ENCODE assay signal across 11 cellular contexts in the genomic region with DNA sequence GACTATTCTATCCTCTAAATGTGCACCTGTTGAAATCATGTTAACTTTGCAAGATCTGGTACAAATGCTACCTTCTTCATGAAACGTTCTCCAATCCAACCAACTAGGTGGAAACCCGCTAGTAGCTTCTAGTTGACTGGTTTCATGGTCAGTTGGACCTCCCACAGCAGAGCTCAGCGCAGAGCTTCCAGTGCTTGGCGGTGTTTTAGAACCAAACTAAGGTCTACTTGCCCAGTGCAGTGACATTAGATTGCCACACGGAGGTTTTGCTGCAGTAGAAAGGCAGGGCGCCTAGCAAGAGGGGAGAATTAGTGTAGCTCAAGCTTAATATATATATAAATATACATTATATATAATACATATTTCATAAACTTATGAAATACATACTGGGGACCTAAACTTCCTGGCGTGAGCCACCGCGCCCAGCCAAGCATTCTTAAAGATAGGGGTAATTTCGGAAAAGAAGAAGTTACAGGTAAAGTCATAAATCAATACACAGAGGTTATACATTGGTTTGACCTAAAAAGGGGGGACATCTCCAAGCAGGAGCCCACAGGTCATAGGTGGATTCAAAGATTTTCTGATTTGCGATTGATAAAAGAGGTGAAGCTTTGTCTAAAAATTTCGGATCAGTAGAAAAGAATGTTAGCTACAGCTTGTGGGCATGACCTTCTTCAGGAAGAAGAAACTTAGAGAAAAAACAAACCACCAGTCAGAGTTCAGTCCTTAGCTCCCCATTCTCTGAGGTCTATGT. TPM values are rescaled to one million over a fixed set of nuclear protein-coding genes. Genes with fewer than 3 reads are reported as not detected.
DNase-seq lines count a peak whose midpoint lies in the region; ATAC-seq and TF ChIP-seq lines count a peak whose summit lies in the region.
"Had no signal": no experiment of that assay in that cellular context is flagged by ENCODE, and none has a peak within 500 bp of the region (broad histone marks: within the 10 kb centered on the region; RNA-seq: fewer than 3 reads in every experiment).

No MANE protein-coding gene starts in this region.

- H3K4me2 ChIP-seq in OCI-LY3 (ENCODE audit: low read length) = peak overlapping the region; percentile 82

- H3K36me3 ChIP-seq in OCI-LY3 (replicated peaks; ENCODE audit: low read depth, low read length) (peaks cover 16% of the 10 kb centered on the region), stomach (no peaks in the 10 kb centered on the region)
- H3K36me3 ChIP-seq: left lung had no signal

- no peak for TF ChIP-seq POLR2A in stomach (IDR thresholded peaks at IDR 0.05)

- no peaks in the 10 kb centered on the region for H3K9me3 Mint-ChIP-seq in activated naive CD4-positive, alpha-beta T cell treated with anti-CD3 and anti-CD28 coated beads for 36 hours
- H3K9me3 Mint-ChIP-seq: central memory CD8-positive, alpha-beta T cell had no signal

- H3K79me2 ChIP-seq in OCI-LY3 (ENCODE audit: low read length) = peaks cover 28% of the 10 kb centered on the region

- ATAC-seq in HG02623 (IDR thresholded peaks at IDR 0.05; ENCODE audit: unreplicated experiment) = no peak
- ATAC-seq: left lung had no signal

- peaks cover 17% of the 10 kb centered on the region for H4K20me1 ChIP-seq in OCI-LY3 (ENCODE audit: insufficient read depth, low read length)

- H3K4me3 ChIP-seq in OCI-LY3 (ENCODE audit: low read length) (peak overlapping the region; percentile 87), stomach (no peak overlapping the region)

- H3K4me1 ChIP-seq in OCI-LY3 (ENCODE audit: low read length) = peaks cover 45% of the 10 kb centered on the region
- H3K4me1 ChIP-seq in stomach = peaks cover 18 to 30% (median 22%) of the 10 kb centered on the region in 4 donors

- H2AFZ ChIP-seq in OCI-LY3 (ENCODE audit: low read depth, low read length) = no peak overlapping the region

- H3K27me3 Mint-ChIP-seq in activated naive CD4-positive, alpha-beta T cell treated with anti-CD3 and anti-CD28 coated beads for 36 hours (ENCODE audit: low read depth) = no peaks in the 10 kb centered on the region
- H3K27me3 Mint-ChIP-seq: central memory CD8-positive, alpha-beta T cell had no signal

- H3K36me3 Mint-ChIP-seq in activated naive CD4-positive, alpha-beta T cell treated with anti-CD3 and anti-CD28 coated beads for 36 hours (ENCODE audit: low read depth) = peaks cover 7% of the 10 kb centered on the region

- H3K27me3 ChIP-seq in OCI-LY3 (ENCODE audit: low read depth, low read length) (no peaks in the 10 kb centered on the region), stomach (no peaks in the 10 kb centered on the region)
- H3K27me3 ChIP-seq: left lung had no signal

- no peak for TF ChIP-seq EP300 in stomach (IDR thresholded peaks at IDR 0.05)

- H3K9me3 ChIP-seq in OCI-LY3 (ENCODE audit: insufficient read depth, low read length) = no peaks in the 10 kb centered on the region
- H3K9me3 ChIP-seq in stomach = no peaks in the 10 kb centered on the region
- H3K9me3 ChIP-seq: left lung had no signal

- peak overlapping the region; percentile 15 for H3K4me3 Mint-ChIP-seq in activated naive CD4-positive, alpha-beta T cell treated with anti-CD3 and anti-CD28 coated beads for 36 hours

- 88 to 90% (median 89%) methylated on average over 12 of the region's 12 CpGs for WGBS in stomach, 5 donors

- intact Hi-C loops in activated naive CD4-positive, alpha-beta T cell treated with anti-CD3 and anti-CD28 coated beads for 36 hours (cut with micrococcal nuclease) = no loop called here
- intact Hi-C loops in stomach (cut with DNase I; ENCODE audit: low total_unique reads) = no loop called here

- H3K4me1 Mint-ChIP-seq in activated naive CD4-positive, alpha-beta T cell treated with anti-CD3 and anti-CD28 coated beads for 36 hours (ENCODE audit: low read depth) = peaks cover 27% of the 10 kb centered on the region

- H3K9ac ChIP-seq in OCI-LY3 (ENCODE audit: low read length) = peak overlapping the region; percentile 94

- H3K27ac Mint-ChIP-seq in activated naive CD4-positive, alpha-beta T cell treated with anti-CD3 and anti-CD28 coated beads for 36 hours = peak overlapping the region; percentile 46

- TF ChIP-seq CTCF in OCI-LY3 (IDR thresholded peaks at IDR 0.05; ENCODE audit: low read depth, low read length) (no peak; the same call in 1 of the 2 replicates), stomach (IDR thresholded peaks at IDR 0.05) (peak in 2 of 7 experiments; percentile 15 to 17)

- peak; percentile 27 for DNase-seq in activated naive CD4-positive, alpha-beta T cell treated with anti-CD3 and anti-CD28 coated beads for 36 hours
- DNase-seq in activated naive CD4-positive, alpha-beta T cell treated with anti-CD3 and anti-CD28 coated beads, Interleukin-2, amount 50 U/mL, for 16 hours = no peak
- peak; percentile 19 for DNase-seq in dermis blood vessel endothelial cell
- DNase-seq in stomach = no peak
- DNase-seq in NCI-H1417 treated with DMSO at 0.1 percent for 48 hours (lab: John Stamatoyannopoulos, UW) = no peak
- no peak for DNase-seq in NCI-H774 (lab: John Stamatoyannopoulos, UW)
- DNase-seq: KG1, left lung had no signal

- peak overlapping the region; percentile 82 for H3K27ac ChIP-seq in OCI-LY3 (ENCODE audit: low read length)
- peak overlapping the region in 3 of 5 donors; percentile 97 for H3K27ac ChIP-seq in stomach

- CTCF ChIA-PET in activated naive CD4-positive, alpha-beta T cell treated with anti-CD3 and anti-CD28 coated beads for 36 hours (lab: Charles Lee) = interaction anchor here (0.7 to 4.0 kb wide), 8 partner anchors 8 to 198 kb away, joined by 3 to 19 read pairs (median 4); no protein-coding TSS in a partner anchor

RNA-seq across cellular contexts. Expression of a gene that starts 2.0 kb away (rescaled TPM):
- 10 to 100 TPM; 33.8 to 35.0 TPM for total RNA-seq in activated naive CD4-positive, alpha-beta T cell treated with anti-CD3 and anti-CD28 coated beads for 36 hours
- total RNA-seq in dermis blood vessel endothelial cell (35.2 and 41.2 TPM in 2 replicates), stomach (10 to 100 TPM in 4 of 5 donors, 1 to 10 TPM in 1; 7.0 to 49.9 (median 27.5) TPM)
- polyA plus RNA-seq in stomach = 10 to 100 TPM in 2 of 3 donors, 1 to 10 TPM in 1; 9.9 to 14.5 (median 11.2) TPM

RNA-seq across cellular contexts. Expression of a gene that starts 24.8 kb away (rescaled TPM):
- 10 to 100 TPM; 16.6 to 19.3 TPM for total RNA-seq in activated naive CD4-positive, alpha-beta T cell treated with anti-CD3 and anti-CD28 coated beads for 36 hours
- total RNA-seq in dermis blood vessel endothelial cell = 29.3 and 29.9 TPM in 2 replicates
- total RNA-seq in stomach = 10 to 100 TPM in 4 of 5 donors, 1 to 10 TPM in 1; 9.0 to 67.8 (median 37.5) TPM
- polyA plus RNA-seq in stomach = 10 to 100 TPM; 23.0 to 42.5 (median 26.3) TPM

RNA-seq across cellular contexts. Expression of a gene that starts 26.4 kb away (rescaled TPM):
- total RNA-seq in activated naive CD4-positive, alpha-beta T cell treated with anti-CD3 and anti-CD28 coated beads for 36 hours = 10 to 100 TPM; 57.5 to 58.7 TPM
- total RNA-seq in dermis blood vessel endothelial cell (27.2 and 42.5 TPM in 2 replicates), stomach (100 to 1,000 TPM in 2 of 5 donors, 10 to 100 TPM in 3; 44.2 to 249 (median 80.4) TPM)
- polyA plus RNA-seq in stomach = 10 to 100 TPM; 60.9 to 79.1 (median 72.2) TPM

Comparison
In these comparisons a context has a peak if more than half of its experiments do, and no peak if none do; other contexts are left out.
1. DNase-seq: peak in activated naive CD4-positive, alpha-beta T cell treated with anti-CD3 and anti-CD28 coated beads for 36 hours (single experiment) and dermis blood vessel endothelial cell (single experiment); none in activated naive CD4-positive, alpha-beta T cell treated with anti-CD3 and anti-CD28 coated beads, Interleukin-2, amount 50 U/mL, for 16 hours (single experiment), stomach (single experiment), NCI-H1417 treated with DMSO at 0.1 percent for 48 hours (single experiment) and NCI-H774 (single experiment).